9 cellular contexts compared by ENCODE assay signal in the genomic region with DNA sequence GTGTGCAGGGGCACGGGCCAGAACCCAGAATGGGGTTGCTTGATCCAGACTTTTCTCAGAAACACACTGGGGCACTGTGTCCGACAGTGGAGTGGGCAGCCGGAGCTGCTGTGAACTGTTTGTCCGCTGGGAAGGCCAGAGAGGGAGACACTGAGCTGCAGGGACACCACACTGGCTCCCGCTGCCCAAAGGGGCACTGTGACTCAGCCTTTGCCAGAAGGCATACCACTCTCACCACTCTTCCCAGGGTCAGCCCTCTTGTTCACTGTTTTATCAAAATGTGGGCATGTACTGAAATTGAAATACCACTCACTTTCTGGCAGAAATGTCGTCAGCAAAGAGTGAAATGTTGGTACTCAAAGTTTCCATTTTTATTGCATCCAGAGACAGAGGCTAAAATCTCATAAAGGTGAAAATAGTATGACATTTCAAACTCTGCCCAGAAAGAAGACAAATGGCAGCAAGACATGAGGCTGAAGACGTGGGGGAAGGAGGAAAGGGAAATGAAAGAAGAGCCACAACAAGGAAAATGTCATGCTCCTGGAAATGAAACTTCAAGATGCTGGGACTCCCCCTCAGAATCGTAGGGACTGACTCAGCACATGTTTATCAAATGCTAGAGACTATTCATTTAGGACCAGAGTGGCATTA. TPM values are rescaled to one million over a fixed set of nuclear protein-coding genes. Genes with fewer than 3 reads are reported as not detected.
DNase-seq lines count a peak whose midpoint lies in the region; ATAC-seq and TF ChIP-seq lines count a peak whose summit lies in the region.
"Had no signal": no experiment of that assay in that cellular context is flagged by ENCODE, and none has a peak within 500 bp of the region (broad histone marks: within the 10 kb centered on the region; RNA-seq: fewer than 3 reads in every experiment).

No MANE protein-coding gene starts in this region.

- no peaks in the 10 kb centered on the region for H3K27me3 Mint-ChIP-seq in naive B cell

- intact Hi-C loops in stomach (cut with DNase I; ENCODE audit: low total_unique reads), result no loop called here

- no peak for TF ChIP-seq POLR2A in stomach (IDR thresholded peaks at IDR 0.05)

- WGBS in stomach, 5 donors, result 60 to 71% (median 67%) methylated on average over 8 of the region's 8 CpGs

- no peaks in the 10 kb centered on the region for H3K36me3 ChIP-seq in stomach

- peak overlapping the region in 2 of 8 donors; percentile 5 to 40 for H3K4me3 Mint-ChIP-seq in naive B cell

- TF ChIP-seq CTCF in GM12865 (IDR thresholded peaks at IDR 0.05; ENCODE audit: insufficient read depth, low read depth, low read length, missing control alignments), result no peak
- no peak for TF ChIP-seq CTCF in stomach (IDR thresholded peaks at IDR 0.05)

- H3K36me3 Mint-ChIP-seq in naive B cell, result no peaks in the 10 kb centered on the region

- H3K4me1 ChIP-seq in stomach, result no peaks in the 10 kb centered on the region

- peaks cover 0 to 5% (median 0%) of the 10 kb centered on the region in 7 donors for H3K9me3 Mint-ChIP-seq in naive B cell

- DNase-seq in GM12865 (ENCODE audit: low read depth) (peak; percentile 74), naive B cell (peak; percentile 44), stomach (no peak), NCI-H2196 treated with DMSO at 0.1 percent for 48 hours (lab: John Stamatoyannopoulos, UW; ENCODE audit: unreplicated experiment) (no peak), HK-2 (ENCODE audit: unreplicated experiment) (no peak), KG1 (lab: John Stamatoyannopoulos, UW) (no peak)
- DNase-seq in activated CD4-positive, alpha-beta T cell treated with anti-CD3 and anti-CD28 coated beads for 48 hours, result peak; percentile 65
- DNase-seq: mammary epithelial cell had no signal

- ATAC-seq in HG02885 (IDR thresholded peaks at IDR 0.05; ENCODE audit: poor library complexity, unreplicated experiment), result peak; percentile 62
- peak; percentile 28 to 54 for ATAC-seq in naive B cell (ENCODE audit: low read depth in 2 of 2)

- no peaks in the 10 kb centered on the region for H3K9me3 ChIP-seq in stomach

- H3K27ac ChIP-seq in stomach, result peak overlapping the region in 2 of 5 donors; percentile 2 to 13

- peak overlapping the region in 3 of 6 donors; percentile 2 to 40 (median 18) for H3K27ac Mint-ChIP-seq in naive B cell

- TF ChIP-seq EP300 in stomach (IDR thresholded peaks at IDR 0.05), result no peak

- no peaks in the 10 kb centered on the region for H3K27me3 ChIP-seq in stomach

- H3K4me1 Mint-ChIP-seq in naive B cell, result peaks cover 20 to 41% (median 32%) of the 10 kb centered on the region in 3 donors

- H3K4me3 ChIP-seq in GM12865 (ENCODE audit: low read depth, low read length), result no peak overlapping the region
- no peak overlapping the region for H3K4me3 ChIP-seq in stomach

RNA-seq across cellular contexts. Expression of gene IL7R, which starts 4.5 kb away (rescaled TPM):
- 1 to 10 TPM in 5 of 6 donors, under 1 TPM in 1; 0.37 to 5.2 (median 2.2) TPM for polyA plus RNA-seq in naive B cell (ENCODE audit: low read depth in 6 of 6)
- total RNA-seq in stomach, result 100 to 1,000 TPM in 1 of 5 donors, 10 to 100 TPM in 2, 1 to 10 TPM in 2; 2.3 to 124 (median 20.7) TPM
- polyA plus RNA-seq in stomach, result 1 to 10 TPM; 2.2 to 7.5 (median 2.3) TPM

Comparison
In these comparisons a context has a peak if more than half of its experiments do, and no peak if none do; other contexts are left out.
1. DNase-seq: peak in GM12865 (single experiment), activated CD4-positive, alpha-beta T cell treated with anti-CD3 and anti-CD28 coated beads for 48 hours (single experiment) and naive B cell (single experiment); none in stomach (single experiment), NCI-H2196 treated with DMSO at 0.1 percent for 48 hours (single experiment), HK-2 (single experiment) and KG1 (single experiment).